In genomic region chr2:165208094-165208493, GRCh38 we compare ENCODE assay signal across 22 cellular contexts. TPM values are rescaled to one million over a fixed set of nuclear protein-coding genes. Genes with fewer than 3 reads are reported as not detected.
"Had no signal": no experiment of that assay in that cellular context is flagged by ENCODE, and none has a peak within 500 bp of the region (broad histone marks: within the 10 kb centered on the region; RNA-seq: fewer than 3 reads in every experiment).

No MANE protein-coding gene starts in this region.

- DNase-seq: Kasumi-1, MM.1S, MV-4-11, NCI-H1048, NCI-H1105, NCI-H1417, NCI-H1436 treated with DMSO at 0.1 percent for 48 hours, NCI-H1694, NCI-H187 treated with DMSO at 0.1 percent for 48 hours, NCI-H2029 treated with DMSO at 0.1 percent for 48 hours, NCI-H2107, NCI-H345, NCI-H446 treated with DMSO at 0.1 percent for 48 hours, NCI-H69, NCI-H774, Right ventricle myocardium superior, RPMI8226, SIG-M5 had no signal

- H3K9ac ChIP-seq: KMS-11 had no signal

- H3K4me1 ChIP-seq: SJSA1 had no signal

- H3K4me3 ChIP-seq: K562, SJSA1, SK-N-MC had no signal

- H3K36me3 ChIP-seq: SJSA1 had no signal

- ATAC-seq: K562 had no signal

- H3K27me3 ChIP-seq: SJSA1 had no signal

- H3K27ac ChIP-seq: KMS-11, SJSA1, SK-N-MC had no signal

- H3K4me2 ChIP-seq: KMS-11 had no signal

RNA-seq across cellular contexts. Expression of gene SCN3A, which starts 4.2 kb away (rescaled TPM):
- polyA plus RNA-seq: K562 had no signal
